In genomic region chr2:58972737-58973136, GRCh38 we compare ENCODE assay signal across 21 cellular contexts.
DNase-seq lines count a peak whose midpoint lies in the region; ATAC-seq, FAIRE-seq and TF ChIP-seq lines count a peak whose summit lies in the region.
"Had no signal": no experiment of that assay in that cellular context is flagged by ENCODE, and none has a peak within 500 bp of the region (broad histone marks: within the 10 kb centered on the region; RNA-seq: fewer than 3 reads in every experiment).

No MANE protein-coding gene starts in this region.

- 95% methylated on average over 1 of the region's 1 CpG; no CpG with 5 or more reads in 1 of the 2 experiments for WGBS in H1 (ENCODE audit: extremely low coverage in 1 of 2, insufficient coverage in 1 of 2, insufficient read length in 1 of 2, insufficient replicate concordance in 2 of 2, low coverage in 1 of 2, low lambda C conversion rate in 2 of 2, missing lambda C conversion rate in 1 of 2), 2 experiments

- no peaks in the 10 kb centered on the region for H3K9me2 ChIP-seq in GM23338 (ENCODE audit: insufficient read depth)

- no peak overlapping the region for H2AK5ac ChIP-seq in H1 (ENCODE audit: low read depth, low read length)

- H2BK20ac ChIP-seq in H1 (ENCODE audit: low read length), result no peak overlapping the region

- H2BK120ac ChIP-seq in H1 (replicated peaks; ENCODE audit: low read depth, low read length), result no peak overlapping the region

- H2BK15ac ChIP-seq in H1 (ENCODE audit: low read length), result 0 out of 2 replicates have a peak overlapping the region, but pooled peaks have one; percentile 9

- H3K79me1 ChIP-seq in H1 (ENCODE audit: low read depth, low read length), result no peaks in the 10 kb centered on the region

- H3K4me1 ChIP-seq in GM23338 (ENCODE audit: insufficient read depth), result peaks cover 59% of the 10 kb centered on the region
- H3K4me1 ChIP-seq in H1 (replicated peaks in 1 of 4; ENCODE audit: control insufficient read depth in 3 of 4, insufficient read depth in 4 of 4, low read length in 3 of 4), result peaks cover 0 to 33% (median 25%) of the 10 kb centered on the region in 4 experiments; a peak in 5 of 7 replicates
- H3K4me1 ChIP-seq: BLaER1 treated with 17β-estradiol and CSF1 and Interleukin-3, amounts not matched to agents 10 nM and 100 nM had no signal

- H3K4me1 Mint-ChIP-seq in GM23338, result peaks cover 66% of the 10 kb centered on the region
- H3K4me1 Mint-ChIP-seq in type B pancreatic cell (ENCODE audit: unreplicated experiment), result peaks cover 53% of the 10 kb centered on the region
- H3K4me1 Mint-ChIP-seq: B cell; CD14-positive monocyte; CD8-positive, alpha-beta memory T cell had no signal

- 0 out of 2 replicates have a peak overlapping the region, but pooled peaks have one; percentile 12 for H2BK12ac ChIP-seq in H1 (ENCODE audit: low read depth, low read length)

- H3K23me2 ChIP-seq in H1 (ENCODE audit: low read depth, low read length), result no peaks in the 10 kb centered on the region; the same call in 1 of the 2 replicates

- no peak overlapping the region for H3K14ac ChIP-seq in H1 (ENCODE audit: insufficient read length)

- H3K27ac ChIP-seq in GM23338 (ENCODE audit: low read depth), result no peak overlapping the region
- H3K27ac ChIP-seq in H1 (ENCODE audit: low read depth, low read length), result no peak overlapping the region
- H3K27ac ChIP-seq: BLaER1 treated with 17β-estradiol and CSF1 and Interleukin-3, amounts not matched to agents 10 nM and 100 nM had no signal

- DNase-seq in GM23338 (ENCODE audit: low spot score), result no peak
- DNase-seq in SK-N-DZ (ENCODE audit: low spot score), result peak; percentile 72
- DNase-seq in H1 (ENCODE audit: low read depth in 1 of 2, low spot score in 2 of 2), result no peak
- DNase-seq in type B pancreatic cell (ENCODE audit: extremely low spot score, unreplicated experiment), result no peak
- DNase-seq in RKO (ENCODE audit: low spot score), result no peak
- no peak for DNase-seq in stimulated activated CD4-positive, alpha-beta T cell treated with anti-CD3 and anti-CD28 coated beads, Interleukin-4, amount 100 ng/mL, for 4 hours
- DNase-seq in A172 (ENCODE audit: low spot score), result no peak
- DNase-seq: CD4-positive, alpha-beta T cell; CD8-positive, alpha-beta memory T cell; DMS 273 treated with DMSO at 0.1 percent for 48 hours; DMS79; EL; GF-D8; HFFc6 had no signal

- H3K27ac Mint-ChIP-seq in GM23338 (peak overlapping the region; percentile 39; the same call in 1 of the 2 replicates), type B pancreatic cell (peak overlapping the region; percentile 5)
- H3K27ac Mint-ChIP-seq: B cell; CD14-positive monocyte; CD4-positive, alpha-beta T cell; CD8-positive, alpha-beta memory T cell; HFFc6 had no signal

- H3K18ac ChIP-seq in H1 (ENCODE audit: extremely low read depth, low read length), result no peak overlapping the region

- H3K36me3 Mint-ChIP-seq in GM23338 (ENCODE audit: low read depth) (no peaks in the 10 kb centered on the region), type B pancreatic cell (peaks cover 3% of the 10 kb centered on the region)
- H3K36me3 Mint-ChIP-seq: CD14-positive monocyte; CD8-positive, alpha-beta memory T cell had no signal

- H3K9ac ChIP-seq in H1 (replicated peaks in 1 of 4; ENCODE audit: extremely low read depth in 1 of 4, low read depth in 3 of 4, low read length in 3 of 4), result no peak overlapping the region
- H3K9ac ChIP-seq: BLaER1 treated with 17β-estradiol and CSF1 and Interleukin-3, amounts not matched to agents 10 nM and 100 nM had no signal

- H3K4me2 ChIP-seq in GM23338, result 0 out of 2 replicates have a peak overlapping the region, but pooled peaks have one; percentile 13
- no peak overlapping the region for H3K4me2 ChIP-seq in H1 (ENCODE audit: insufficient read depth in 1 of 2, low read depth in 2 of 2, low read length in 2 of 2)
- H3K4me2 ChIP-seq: BLaER1 treated with 17β-estradiol and CSF1 and Interleukin-3, amounts not matched to agents 10 nM and 100 nM had no signal

- H4K91ac ChIP-seq in H1 (replicated peaks; ENCODE audit: insufficient read length, low read length), result no peak overlapping the region

- H3K79me2 ChIP-seq in GM23338 (replicated peaks; ENCODE audit: insufficient read depth) (no peaks in the 10 kb centered on the region), H1 (ENCODE audit: control insufficient read depth in 1 of 2, insufficient read depth in 2 of 2, low read length in 2 of 2) (no peaks in the 10 kb centered on the region)

- no peak for TF ChIP-seq EP300 in H1 (IDR thresholded peaks at IDR 0.05; ENCODE audit: borderline replicate concordance in 1 of 2, low read depth in 2 of 2, low read length in 2 of 2)

- H3K4me3 Mint-ChIP-seq in GM23338, result no peak overlapping the region
- H3K4me3 Mint-ChIP-seq in type B pancreatic cell, result peak overlapping the region; percentile 46
- H3K4me3 Mint-ChIP-seq: B cell; CD4-positive, alpha-beta T cell; CD8-positive, alpha-beta memory T cell; HFFc6 had no signal

- H4K5ac ChIP-seq in H1 (ENCODE audit: insufficient read length, low read depth, low read length), result no peak overlapping the region

- no peak for ATAC-seq in GM23338

- no peak overlapping the region for H2BK5ac ChIP-seq in H1 (ENCODE audit: low read depth, low read length)

- H3K27me3 Mint-ChIP-seq in GM23338 (ENCODE audit: insufficient read depth, low read depth, poor library complexity) (no peaks in the 10 kb centered on the region), type B pancreatic cell (no peaks in the 10 kb centered on the region)
- H3K27me3 Mint-ChIP-seq: CD4-positive, alpha-beta T cell had no signal

- H4K20me1 ChIP-seq in GM23338 (replicated peaks; ENCODE audit: insufficient read depth), result no peaks in the 10 kb centered on the region
- H4K20me1 ChIP-seq in H1 (replicated peaks in 1 of 2; ENCODE audit: control insufficient read depth in 1 of 2, insufficient read depth in 2 of 2, low read length in 2 of 2), result no peaks in the 10 kb centered on the region
- H4K20me1 ChIP-seq: BLaER1 treated with 17β-estradiol and CSF1 and Interleukin-3, amounts not matched to agents 10 nM and 100 nM had no signal

- no peaks in the 10 kb centered on the region for H3K9me3 Mint-ChIP-seq in GM23338
- H3K9me3 Mint-ChIP-seq in type B pancreatic cell, result peaks cover 5% of the 10 kb centered on the region
- H3K9me3 Mint-ChIP-seq: CD4-positive, alpha-beta T cell; HFFc6 had no signal

- TF ChIP-seq CTCF in GM23338 (conservative IDR thresholded peaks at IDR 0.05; ENCODE audit: low read depth in 2 of 2) (no peak), H1 (IDR thresholded peaks at IDR 0.05; ENCODE audit: control extremely low read depth in 1 of 3, insufficient read depth in 1 of 3, low read depth in 1 of 3, low read length in 3 of 3) (no peak), type B pancreatic cell (conservative IDR thresholded peaks at IDR 0.05) (no peak)

- H2AFZ ChIP-seq in GM23338 (no peak overlapping the region), H1 (ENCODE audit: low read length) (no peak overlapping the region)

- H3K4ac ChIP-seq in H1 (replicated peaks; ENCODE audit: insufficient read length, low read depth, low read length), result no peak overlapping the region

- H4K8ac ChIP-seq in H1 (ENCODE audit: extremely low read depth, insufficient read depth, low read length), result no peak overlapping the region

- POLR2A ChIA-PET in H1 (lab: Charles Lee; ENCODE audit: partially characterized antibody), result interaction anchor here (1.2 kb wide), 1 partner anchor 13 kb away, joined by 3 read pairs; no protein-coding TSS in a partner anchor

- CTCF ChIA-PET in H1 (lab: Charles Lee; ENCODE audit: partially characterized antibody), result interaction anchor here (1.0 to 1.3 kb wide), 2 partner anchors 13 to 75 kb away, joined by 3 to 4 read pairs; no protein-coding TSS in a partner anchor

- no peak overlapping the region for H3K23ac ChIP-seq in H1 (ENCODE audit: insufficient read length)

- FAIRE-seq in H1 (lab: Jason Lieb, UNC), result no peak
- FAIRE-seq: A204.1, D721Med, GM12891 had no signal

- no peaks in the 10 kb centered on the region for H3K36me3 ChIP-seq in GM23338 (ENCODE audit: insufficient read depth)
- H3K36me3 ChIP-seq in H1 (ENCODE audit: control insufficient read depth in 2 of 4, insufficient read depth in 4 of 4, low read length in 3 of 4), result no peaks in the 10 kb centered on the region
- H3K36me3 ChIP-seq: BLaER1 treated with 17β-estradiol and CSF1 and Interleukin-3, amounts not matched to agents 10 nM and 100 nM; HAP-1 had no signal

- no peak for TF ChIP-seq POLR2A in H1 (IDR thresholded peaks at IDR 0.05; ENCODE audit: control extremely low read depth in 1 of 2, low read depth in 2 of 2, low read length in 2 of 2)

- no peak overlapping the region for H3K56ac ChIP-seq in H1 (replicated peaks; ENCODE audit: insufficient read length, low read depth, low read length)

- H3K4me3 ChIP-seq in GM23338 (no peak overlapping the region), H1 (ENCODE audit: extremely low read depth in 1 of 4, insufficient read depth in 2 of 4, low read depth in 3 of 4, low read length in 4 of 4) (no peak overlapping the region)
- H3K4me3 ChIP-seq: BLaER1 treated with 17β-estradiol and CSF1 and Interleukin-3, amounts not matched to agents 10 nM and 100 nM; HAP-1 had no signal

- no peaks in the 10 kb centered on the region for H3F3A ChIP-seq in GM23338 (replicated peaks; ENCODE audit: low read depth)

- no peaks in the 10 kb centered on the region for H3K27me3 ChIP-seq in GM23338 (ENCODE audit: insufficient read depth)
- no peaks in the 10 kb centered on the region for H3K27me3 ChIP-seq in H1 (replicated peaks in 1 of 4; ENCODE audit: control insufficient read depth in 3 of 4, extremely low read depth in 1 of 4, insufficient read depth in 3 of 4, low read length in 3 of 4)
- H3K27me3 ChIP-seq: BLaER1 treated with 17β-estradiol and CSF1 and Interleukin-3, amounts not matched to agents 10 nM and 100 nM had no signal

- no peak for TF ChIP-seq RAD21 in H1 (IDR thresholded peaks at IDR 0.05 in 1 of 2, conservative IDR thresholded peaks at IDR 0.05 in 1 of 2; ENCODE audit: low read depth in 2 of 2, low read length in 2 of 2)

- H3K9me3 ChIP-seq in H1 (ENCODE audit: insufficient read depth in 2 of 2, low read depth in 1 of 2, low read length in 1 of 2), result no peaks in the 10 kb centered on the region
- H3K9me3 ChIP-seq: BLaER1 treated with 17β-estradiol and CSF1 and Interleukin-3, amounts not matched to agents 10 nM and 100 nM; HAP-1 had no signal

TF ChIP-seq in GM23338, 12 proteins besides CTCF, POLR2A, EP300 and RAD21 (continues in another document):
- no peak for TF ChIP-seq POLR2AphosphoS5 (IDR thresholded peaks at IDR 0.05; ENCODE audit: low read depth)
- no peak for TF ChIP-seq ZNF331 (CRISPR knock-in tag; IDR thresholded peaks at IDR 0.05; ENCODE audit: low read depth)
- TF ChIP-seq NANOG (IDR thresholded peaks at IDR 0.05; ENCODE audit: borderline replicate concordance), result no peak

TF ChIP-seq in H1, 55 proteins besides CTCF, POLR2A, EP300 and RAD21 (continues in another document):
- TF ChIP-seq SRF (IDR thresholded peaks at IDR 0.05; ENCODE audit: low read depth, low read length), result no peak
- TF ChIP-seq JUND (IDR thresholded peaks at IDR 0.05; ENCODE audit: low read length), result no peak
- TF ChIP-seq POU5F1 (IDR thresholded peaks at IDR 0.05; ENCODE audit: low read depth, low read length), result no peak
- no peak for TF ChIP-seq TAF7 (optimal IDR thresholded peaks at IDR 0.05; ENCODE audit: borderline replicate concordance, low read depth, low read length)
- no peak for TF ChIP-seq RXRA (IDR thresholded peaks at IDR 0.05; ENCODE audit: insufficient read depth, low read depth, low read length)
